Comparison of ENCODE assay signal across 1 cellular context in the genomic region with DNA sequence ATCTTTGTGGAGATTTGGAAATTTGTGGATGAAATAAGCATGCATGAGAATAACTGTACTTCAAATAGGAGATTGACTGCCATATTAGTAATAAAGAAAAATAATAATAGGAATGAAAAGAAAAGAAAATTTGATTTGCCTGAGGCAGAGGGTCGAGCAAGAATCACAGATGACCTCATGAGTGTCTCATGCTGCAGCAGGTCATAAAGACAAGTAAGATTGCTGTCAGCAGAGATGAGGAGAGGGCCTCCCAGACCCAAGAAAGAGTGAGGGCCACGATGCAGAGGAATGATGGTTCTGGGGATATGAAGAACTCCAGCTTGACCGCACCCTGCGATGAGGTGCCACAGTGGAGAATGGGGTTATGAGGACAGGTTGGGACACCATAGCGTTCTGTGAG.
A peak's percentile ranks its signal among the peaks of the same experiment; 100 is the strongest.
TF ChIP-seq lines count a peak whose summit lies in the region.

No MANE protein-coding gene starts in this region.

TF ChIP-seq in HepG2, 621 proteins besides CTCF, POLR2A, EP300 and RAD21:
- no peak for TF ChIP-seq ZNF776 (CRISPR knock-in tag; IDR thresholded peaks at IDR 0.05)
- TF ChIP-seq ZNF605 (CRISPR knock-in tag; IDR thresholded peaks at IDR 0.05) = peak; percentile 46; the same call in 1 of the 2 replicates
